20 cellular contexts compared by ENCODE assay signal in genomic region chr14:53462931-53463778, GRCh38.
A peak's percentile ranks its signal among the peaks of the same experiment; 100 is the strongest.
DNase-seq lines count a peak whose midpoint lies in the region; ATAC-seq and TF ChIP-seq lines count a peak whose summit lies in the region.
"Had no signal": no experiment of that assay in that cellular context is flagged by ENCODE, and none has a peak within 500 bp of the region (broad histone marks: within the 10 kb centered on the region; RNA-seq: fewer than 3 reads in every experiment).

No MANE protein-coding gene starts in this region.

- no peak overlapping the region for H2BK120ac ChIP-seq in mesendoderm (ENCODE audit: low read depth, low read length)

- peak; percentile 56 for DNase-seq in GM23338 (ENCODE audit: low spot score)
- peak; percentile 1 for DNase-seq in M059J (ENCODE audit: low read depth)
- DNase-seq in astrocyte of the hippocampus (ENCODE audit: low read depth, low spot score), result peak; percentile 40
- peak; percentile 61 for DNase-seq in mesendoderm
- DNase-seq in stimulated activated effector memory CD8-positive, alpha-beta T cell treated with anti-CD3 and anti-CD28 coated beads, Interleukin-12 subunit alpha, Interleukin-12 subunit beta, amount 100 ng/mL, for 72 hours (ENCODE audit: low spot score in 2 of 2), result no peak
- no peak for DNase-seq in activated T-cell treated with anti-CD3 and anti-CD28 coated beads, Interleukin-2, amount 50 U/mL, for 24 hours
- DNase-seq: AML-193; immature natural killer cell; NCI-H1694 treated with DMSO at 0.1 percent for 48 hours; NCI-H69; OCI-M1; SIG-M5; stimulated activated CD4-positive, alpha-beta T cell treated with anti-CD3 and anti-CD28 coated beads, Interleukin-2, amount 100 ng/mL, for 48 hours had no signal

- H3K9ac ChIP-seq in mesendoderm (ENCODE audit: low read length), result peak overlapping the region; percentile 17

- WGBS in mesendoderm (ENCODE audit: extremely low coverage, insufficient coverage, low lambda C conversion rate), result no CpG with 5 or more reads among the region's 9 CpGs

- H3K27me3 Mint-ChIP-seq in GM23338 (ENCODE audit: insufficient read depth, low read depth, poor library complexity), result no peaks in the 10 kb centered on the region
- no peaks in the 10 kb centered on the region for H3K27me3 Mint-ChIP-seq in activated T-cell treated with anti-CD3 and anti-CD28 coated beads, Interleukin-2, amount 50 U/mL, for 24 hours

- peak overlapping the region; percentile 22 for H3K56ac ChIP-seq in mesendoderm (ENCODE audit: low read length)

- no peaks in the 10 kb centered on the region for H3K36me3 ChIP-seq in GM23338 (ENCODE audit: insufficient read depth)
- no peaks in the 10 kb centered on the region for H3K36me3 ChIP-seq in mesendoderm (ENCODE audit: control insufficient read depth, insufficient read depth, low read length)
- H3K36me3 ChIP-seq: esophagus muscularis mucosa had no signal

- H2AK5ac ChIP-seq in mesendoderm (ENCODE audit: low read length), result peak overlapping the region; percentile 14

- H2BK5ac ChIP-seq in mesendoderm (ENCODE audit: low read length), result peak overlapping the region; percentile 86

- no peak overlapping the region for H2BK15ac ChIP-seq in mesendoderm (replicated peaks; ENCODE audit: low read depth)

- H3K27me3 ChIP-seq in GM23338 (ENCODE audit: insufficient read depth), result no peaks in the 10 kb centered on the region
- no peaks in the 10 kb centered on the region for H3K27me3 ChIP-seq in mesendoderm (ENCODE audit: insufficient read depth, low read length, poor library complexity)
- H3K27me3 ChIP-seq: esophagus muscularis mucosa had no signal

- H3K9me2 ChIP-seq in GM23338 (ENCODE audit: insufficient read depth), result peaks cover 4% of the 10 kb centered on the region; the same call in 1 of the 2 replicates

- H3F3A ChIP-seq in GM23338 (replicated peaks; ENCODE audit: low read depth), result no peaks in the 10 kb centered on the region

- peaks cover 10% of the 10 kb centered on the region for H3K4me1 Mint-ChIP-seq in GM23338
- H3K4me1 Mint-ChIP-seq in stimulated activated effector memory CD8-positive, alpha-beta T cell treated with anti-CD3 and anti-CD28 coated beads, Interleukin-12 subunit alpha, Interleukin-12 subunit beta, amount 100 ng/mL, for 72 hours, result no peaks in the 10 kb centered on the region
- H3K4me1 Mint-ChIP-seq in activated T-cell treated with anti-CD3 and anti-CD28 coated beads, Interleukin-2, amount 50 U/mL, for 24 hours (ENCODE audit: low read depth), result no peaks in the 10 kb centered on the region

- no peak overlapping the region for H3K4me3 ChIP-seq in GM23338
- H3K4me3 ChIP-seq in mesendoderm (ENCODE audit: low read length), result no peak overlapping the region
- H3K4me3 ChIP-seq: esophagus muscularis mucosa, skin epidermis had no signal

- no peak overlapping the region for H3K18ac ChIP-seq in mesendoderm (ENCODE audit: low read length)

- TF ChIP-seq CTCF in GM23338 (conservative IDR thresholded peaks at IDR 0.05; ENCODE audit: low read depth in 2 of 2), result no peak

- no peak overlapping the region for H3K4me2 ChIP-seq in GM23338
- H3K4me2 ChIP-seq in mesendoderm (ENCODE audit: low read length), result no peak overlapping the region

- H2AFZ ChIP-seq in GM23338, result no peak overlapping the region

- H3K27ac Mint-ChIP-seq in GM23338, result no peak overlapping the region
- H3K27ac Mint-ChIP-seq in stimulated activated effector memory CD8-positive, alpha-beta T cell treated with anti-CD3 and anti-CD28 coated beads, Interleukin-12 subunit alpha, Interleukin-12 subunit beta, amount 100 ng/mL, for 72 hours, result no peak overlapping the region
- no peak overlapping the region for H3K27ac Mint-ChIP-seq in activated T-cell treated with anti-CD3 and anti-CD28 coated beads, Interleukin-2, amount 50 U/mL, for 24 hours
- H3K27ac Mint-ChIP-seq: activated T-helper 1 cell treated with anti-CD3 and anti-CD28 coated beads, Interleukin-12 subunit alpha, Interleukin-12 subunit beta, Interleukin-2, Interleukin-4 antibody, amounts not matched to agents 30 ng/mL and 10 ng/mL and 1 ng/mL, durations not matched to agents 14 hours and 24 hours and 36 hours; immature natural killer cell; memory B cell; nephron; progenitor cell of endocrine pancreas had no signal

- no peak overlapping the region for H4K8ac ChIP-seq in mesendoderm (ENCODE audit: low read depth, low read length)

- ATAC-seq in GM23338 (peak; percentile 83), GM19463 (IDR thresholded peaks at IDR 0.05; ENCODE audit: unreplicated experiment) (no peak)
- no peak for ATAC-seq in stimulated activated effector memory CD8-positive, alpha-beta T cell treated with anti-CD3 and anti-CD28 coated beads, Interleukin-12 subunit alpha, Interleukin-12 subunit beta, amount 100 ng/mL, for 72 hours

- no peaks in the 10 kb centered on the region; the same call in 1 of the 3 replicates for H3K9me3 Mint-ChIP-seq in GM23338
- peaks cover 17% of the 10 kb centered on the region for H3K9me3 Mint-ChIP-seq in stimulated activated effector memory CD8-positive, alpha-beta T cell treated with anti-CD3 and anti-CD28 coated beads, Interleukin-12 subunit alpha, Interleukin-12 subunit beta, amount 100 ng/mL, for 72 hours
- peaks cover 6% of the 10 kb centered on the region for H3K9me3 Mint-ChIP-seq in activated T-cell treated with anti-CD3 and anti-CD28 coated beads, Interleukin-2, amount 50 U/mL, for 24 hours
- H3K9me3 Mint-ChIP-seq: activated T-helper 1 cell treated with anti-CD3 and anti-CD28 coated beads, Interleukin-12 subunit alpha, Interleukin-12 subunit beta, Interleukin-2, Interleukin-4 antibody, amounts not matched to agents 30 ng/mL and 10 ng/mL and 1 ng/mL, durations not matched to agents 14 hours and 24 hours and 36 hours had no signal

- H3K4ac ChIP-seq in mesendoderm (ENCODE audit: low read depth, low read length), result no peak overlapping the region

- 0 out of 2 replicates have a peak, but pooled peaks cover 3% of the 10 kb centered on the region for H3K4me1 ChIP-seq in GM23338 (ENCODE audit: insufficient read depth)
- peaks cover 8% of the 10 kb centered on the region for H3K4me1 ChIP-seq in mesendoderm (ENCODE audit: control insufficient read depth, low read depth, low read length)

- H3K4me3 Mint-ChIP-seq in GM23338, result no peak overlapping the region
- H3K4me3 Mint-ChIP-seq in stimulated activated effector memory CD8-positive, alpha-beta T cell treated with anti-CD3 and anti-CD28 coated beads, Interleukin-12 subunit alpha, Interleukin-12 subunit beta, amount 100 ng/mL, for 72 hours, result no peak overlapping the region
- H3K4me3 Mint-ChIP-seq in activated T-cell treated with anti-CD3 and anti-CD28 coated beads, Interleukin-2, amount 50 U/mL, for 24 hours, result no peak overlapping the region
- H3K4me3 Mint-ChIP-seq: activated T-helper 1 cell treated with anti-CD3 and anti-CD28 coated beads, Interleukin-12 subunit alpha, Interleukin-12 subunit beta, Interleukin-2, Interleukin-4 antibody, amounts not matched to agents 30 ng/mL and 10 ng/mL and 1 ng/mL, durations not matched to agents 14 hours and 24 hours and 36 hours; immature natural killer cell; memory B cell; nephron had no signal

- H3K36me3 Mint-ChIP-seq in GM23338 (ENCODE audit: low read depth), result no peaks in the 10 kb centered on the region
- H3K36me3 Mint-ChIP-seq in stimulated activated effector memory CD8-positive, alpha-beta T cell treated with anti-CD3 and anti-CD28 coated beads, Interleukin-12 subunit alpha, Interleukin-12 subunit beta, amount 100 ng/mL, for 72 hours, result no peaks in the 10 kb centered on the region
- no peaks in the 10 kb centered on the region for H3K36me3 Mint-ChIP-seq in activated T-cell treated with anti-CD3 and anti-CD28 coated beads, Interleukin-2, amount 50 U/mL, for 24 hours (ENCODE audit: low read depth)
- H3K36me3 Mint-ChIP-seq: memory B cell had no signal

- peak overlapping the region; percentile 92 for H3K23ac ChIP-seq in mesendoderm (ENCODE audit: low read length)

- H3K79me2 ChIP-seq in GM23338 (replicated peaks; ENCODE audit: insufficient read depth) (no peaks in the 10 kb centered on the region), mesendoderm (ENCODE audit: control insufficient read depth, insufficient read depth, low read length) (no peaks in the 10 kb centered on the region)

- no peaks in the 10 kb centered on the region for H3K79me1 ChIP-seq in mesendoderm (ENCODE audit: low read length)

- H3K27ac ChIP-seq in GM23338 (ENCODE audit: low read depth) (no peak overlapping the region), mesendoderm (ENCODE audit: low read depth, low read length) (no peak overlapping the region)
- H3K27ac ChIP-seq: esophagus muscularis mucosa, skin epidermis had no signal

- no peaks in the 10 kb centered on the region for H4K20me1 ChIP-seq in GM23338 (replicated peaks; ENCODE audit: insufficient read depth)

- no peak overlapping the region for H4K5ac ChIP-seq in mesendoderm (ENCODE audit: low read length)

TF ChIP-seq in GM23338, 12 proteins besides CTCF, POLR2A, EP300 and RAD21 (continues in another document):
- no peak for TF ChIP-seq NANOG (IDR thresholded peaks at IDR 0.05; ENCODE audit: borderline replicate concordance)

Comparison
In these comparisons a context has a peak if more than half of its experiments do, and no peak if none do; other contexts are left out.
1. DNase-seq: peak in GM23338 (single experiment), M059J (single experiment), astrocyte of the hippocampus (single experiment) and mesendoderm (single experiment); none in stimulated activated effector memory CD8-positive, alpha-beta T cell treated with anti-CD3 and anti-CD28 coated beads, Interleukin-12 subunit alpha, Interleukin-12 subunit beta, amount 100 ng/mL, for 72 hours (0 of 2) and activated T-cell treated with anti-CD3 and anti-CD28 coated beads, Interleukin-2, amount 50 U/mL, for 24 hours (single experiment).